ENCODE assay signal across 15 cellular contexts in the genomic region with DNA sequence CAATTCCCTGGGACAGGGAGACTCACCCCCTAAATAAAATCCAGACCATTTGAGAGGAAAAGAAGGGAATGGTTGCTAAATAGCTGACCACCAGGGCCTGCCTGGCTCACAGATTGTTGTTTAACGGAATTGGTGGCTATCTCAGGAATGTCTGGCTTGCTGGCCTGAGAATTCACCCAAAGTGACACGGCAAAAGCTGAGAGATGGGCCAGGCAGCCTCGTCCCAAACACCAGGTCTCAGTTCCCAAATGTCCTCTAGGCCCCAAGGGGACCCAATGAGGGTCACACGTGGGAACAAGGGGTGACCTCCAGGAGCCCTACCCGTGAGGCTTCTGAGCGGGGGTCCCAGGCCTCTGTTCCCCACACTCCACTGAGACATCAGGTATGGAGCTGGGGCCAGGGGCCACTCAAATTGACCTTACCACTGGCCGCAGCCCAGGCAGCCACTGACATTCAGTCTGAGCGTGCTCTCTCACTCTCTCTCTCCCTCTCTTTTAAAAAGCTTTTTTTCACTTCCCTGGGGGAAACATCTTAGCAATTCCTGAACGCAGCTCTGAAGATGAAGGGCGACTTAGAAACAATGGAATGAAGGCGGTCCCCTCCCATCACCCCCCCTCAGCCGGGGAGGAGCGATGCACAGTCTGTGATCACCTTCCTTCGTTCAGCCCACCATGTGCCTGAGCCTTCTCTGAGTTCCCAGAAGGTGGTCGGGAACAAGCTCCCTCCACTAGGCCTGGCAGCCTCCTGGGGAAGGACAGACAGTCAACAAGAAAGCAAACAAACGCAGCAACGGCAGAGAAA.
DNase-seq lines count a peak whose midpoint lies in the region; ATAC-seq and TF ChIP-seq lines count a peak whose summit lies in the region.
"Had no signal": no experiment of that assay in that cellular context is flagged by ENCODE, and none has a peak within 500 bp of the region (broad histone marks: within the 10 kb centered on the region; RNA-seq: fewer than 3 reads in every experiment).

No MANE protein-coding gene starts in this region.

- H3K27ac ChIP-seq in right cardiac atrium (ENCODE audit: low read length) (peak overlapping the region; percentile 15), prostate gland (peak overlapping the region; percentile 13 to 19)

- WGBS in right cardiac atrium, result 56% methylated on average over 17 of the region's 17 CpGs
- 45% methylated on average over 17 of the region's 17 CpGs for WGBS in prostate gland

- DNase-seq in Caco-2 (no peak), astrocyte of the hippocampus (ENCODE audit: low read depth, low spot score) (peak; percentile 87), right cardiac atrium (peak in 2 of 3 donors; percentile 64 to 70), prostate gland (ENCODE audit: low spot score) (no peak), KG1 (lab: John Stamatoyannopoulos, UW) (no peak), DMS79 (lab: John Stamatoyannopoulos, UW) (no peak)
- DNase-seq in effector CD8-positive, alpha-beta T cell (lab: John Stamatoyannopoulos, UW), result no peak
- DNase-seq: activated CD4-positive, CD25-positive, alpha-beta regulatory T cell; activated CD8-positive, alpha-beta memory T cell treated with anti-CD3 and anti-CD28 coated beads, Interleukin-2, amount 50 U/mL, for 48 hours; CD8-positive, alpha-beta memory T cell; NCI-H2227 treated with DMSO at 0.1 percent for 48 hours; stimulated activated naive CD4-positive, alpha-beta T cell had no signal

- no peak overlapping the region for H3K4me3 Mint-ChIP-seq in Caco-2 (ENCODE audit: unreplicated experiment)
- H3K4me3 Mint-ChIP-seq: activated naive CD4-positive, alpha-beta T cell treated with anti-CD3 and anti-CD28 coated beads, Interleukin-2, amount 50 U/mL, for 24 hours had no signal

- H3K27ac Mint-ChIP-seq in Caco-2 (ENCODE audit: unreplicated experiment), result peak overlapping the region; percentile 70

- no peaks in the 10 kb centered on the region for H3K9me3 Mint-ChIP-seq in Caco-2 (ENCODE audit: unreplicated experiment)
- H3K9me3 Mint-ChIP-seq: activated naive CD4-positive, alpha-beta T cell treated with anti-CD3 and anti-CD28 coated beads, Interleukin-2, amount 50 U/mL, for 24 hours; CD8-positive, alpha-beta memory T cell had no signal

- TF ChIP-seq CTCF in Caco-2 (IDR thresholded peaks at IDR 0.05; ENCODE audit: insufficient read depth in 1 of 2, low read depth in 1 of 2, low read length in 1 of 2, severe bottlenecking in 1 of 2, unreplicated experiment in 1 of 2), result no peak
- no peak for TF ChIP-seq CTCF in prostate gland (IDR thresholded peaks at IDR 0.05)

- H3K27me3 Mint-ChIP-seq in Caco-2 (ENCODE audit: insufficient read depth, unreplicated experiment), result no peaks in the 10 kb centered on the region
- H3K27me3 Mint-ChIP-seq: activated naive CD4-positive, alpha-beta T cell treated with anti-CD3 and anti-CD28 coated beads, Interleukin-2, amount 50 U/mL, for 24 hours had no signal

- H3K9me3 ChIP-seq in Caco-2 (no peaks in the 10 kb centered on the region), right cardiac atrium (ENCODE audit: control insufficient read depth, low read length) (no peaks in the 10 kb centered on the region), prostate gland (no peaks in the 10 kb centered on the region)

- H3K4me3 ChIP-seq in Caco-2 (ENCODE audit: low read depth, low read length) (no peak overlapping the region), right cardiac atrium (ENCODE audit: low read length) (no peak overlapping the region), prostate gland (no peak overlapping the region)

- intact Hi-C loops in Caco-2 (cut with micrococcal nuclease; ENCODE audit: unreplicated experiment) (no loop called here), right cardiac atrium (cut with DNase I) (loop anchor here in 1 of 4 donors (10.0 kb wide), 1 partner anchor 158 kb away; no protein-coding TSS in a partner anchor), prostate gland (cut with DNase I) (no loop called here)

- CTCF ChIA-PET in Caco-2 (lab: Charles Lee), result interaction anchor here (0.6 kb wide), 3 partner anchors 171 to 760 kb away, joined by 3 to 4 read pairs (median 3); a partner anchor contains a TSS

- peaks cover 8% of the 10 kb centered on the region for H3K4me1 Mint-ChIP-seq in Caco-2 (ENCODE audit: low read depth, unreplicated experiment)

- H3K4me1 ChIP-seq in Caco-2, result peaks cover 24% of the 10 kb centered on the region
- peaks cover 4% of the 10 kb centered on the region for H3K4me1 ChIP-seq in right cardiac atrium (ENCODE audit: control insufficient read depth, insufficient read depth, low read length)
- peaks cover 8% of the 10 kb centered on the region for H3K4me1 ChIP-seq in prostate gland (replicated peaks)

- POLR2A ChIA-PET in Caco-2 (lab: Charles Lee), result interaction anchor here (0.6 kb wide), 1 partner anchor 152 kb away, joined by 6 read pairs; no protein-coding TSS in a partner anchor

- no peaks in the 10 kb centered on the region for H3K27me3 ChIP-seq in Caco-2 (replicated peaks; ENCODE audit: control insufficient read depth, insufficient read depth, low read length)
- H3K27me3 ChIP-seq in right cardiac atrium (ENCODE audit: control insufficient read depth, insufficient read depth), result no peaks in the 10 kb centered on the region
- no peaks in the 10 kb centered on the region for H3K27me3 ChIP-seq in prostate gland (replicated peaks; ENCODE audit: insufficient read depth)

- H3K36me3 Mint-ChIP-seq in Caco-2 (ENCODE audit: insufficient read depth, unreplicated experiment), result no peaks in the 10 kb centered on the region
- H3K36me3 Mint-ChIP-seq: activated naive CD4-positive, alpha-beta T cell treated with anti-CD3 and anti-CD28 coated beads, Interleukin-2, amount 50 U/mL, for 24 hours had no signal

- H3K36me3 ChIP-seq in Caco-2 (ENCODE audit: control insufficient read depth, insufficient read depth, low read length), result no peaks in the 10 kb centered on the region
- no peaks in the 10 kb centered on the region for H3K36me3 ChIP-seq in prostate gland

- ATAC-seq in right cardiac atrium (peak; percentile 5 to 33), HG02938 (IDR thresholded peaks at IDR 0.05; ENCODE audit: unreplicated experiment) (no peak)
- ATAC-seq: HCT116 had no signal

- no TSS peak for BruUV-seq in Caco-2 (replicated peaks; lab: Mats Ljungman, UMichigan)

- no peak for TF ChIP-seq POLR2A in prostate gland (IDR thresholded peaks at IDR 0.05)

Comparison
In these comparisons a context has a peak if more than half of its experiments do, and no peak if none do; other contexts are left out.
1. DNase-seq: peak in astrocyte of the hippocampus (single experiment) and right cardiac atrium (2 of 3); none in Caco-2 (0 of 2), prostate gland (single experiment), KG1 (single experiment), DMS79 (single experiment) and effector CD8-positive, alpha-beta T cell (single experiment).